ENCODE assay signal across 1 cellular context in the genomic region with DNA sequence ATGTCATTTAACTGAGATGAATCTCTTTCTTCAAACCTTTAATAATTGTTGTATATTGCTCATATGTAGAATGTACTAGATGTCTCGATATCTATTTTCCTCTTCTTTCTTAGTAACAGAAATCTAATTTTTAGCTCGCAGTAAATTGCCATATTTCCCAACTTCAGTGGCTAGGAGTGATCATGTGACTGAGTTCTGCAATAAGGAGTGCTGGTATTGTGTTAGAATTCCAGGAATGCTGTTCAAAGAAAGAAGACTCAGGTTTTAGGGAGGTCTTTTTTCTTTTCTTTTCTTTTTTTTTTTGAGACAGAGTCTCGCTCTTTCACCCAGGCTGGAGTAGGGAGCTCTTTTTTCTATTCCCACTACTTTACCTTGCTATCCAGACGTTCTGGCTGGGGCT.
TF ChIP-seq lines count a peak whose summit lies in the region.

No MANE protein-coding gene starts in this region.

TF ChIP-seq in GM23338, 12 proteins besides CTCF, POLR2A, EP300 and RAD21 (continued from another document):
- TF ChIP-seq REST (IDR thresholded peaks at IDR 0.05; ENCODE audit: unreplicated experiment) (no peak), NANOG (IDR thresholded peaks at IDR 0.05; ENCODE audit: borderline replicate concordance) (no peak), STAT1 (IDR thresholded peaks at IDR 0.05; ENCODE audit: unreplicated experiment) (no peak), ZNF462 (CRISPR knock-in tag; IDR thresholded peaks at IDR 0.05) (no peak)
- TF ChIP-seq, protein P1, sequence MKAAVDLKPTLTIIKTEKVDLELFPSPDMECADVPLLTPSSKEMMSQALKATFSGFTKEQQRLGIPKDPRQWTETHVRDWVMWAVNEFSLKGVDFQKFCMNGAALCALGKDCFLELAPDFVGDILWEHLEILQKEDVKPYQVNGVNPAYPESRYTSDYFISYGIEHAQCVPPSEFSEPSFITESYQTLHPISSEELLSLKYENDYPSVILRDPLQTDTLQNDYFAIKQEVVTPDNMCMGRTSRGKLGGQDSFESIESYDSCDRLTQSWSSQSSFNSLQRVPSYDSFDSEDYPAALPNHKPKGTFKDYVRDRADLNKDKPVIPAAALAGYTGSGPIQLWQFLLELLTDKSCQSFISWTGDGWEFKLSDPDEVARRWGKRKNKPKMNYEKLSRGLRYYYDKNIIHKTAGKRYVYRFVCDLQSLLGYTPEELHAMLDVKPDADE (IDR thresholded peaks at IDR 0.05): no peak
